Comparison of ENCODE assay signal across 17 cellular contexts in genomic region chr5:67417839-67418238, GRCh38.
DNase-seq lines count a peak whose midpoint lies in the region; ATAC-seq and TF ChIP-seq lines count a peak whose summit lies in the region.
"Had no signal": no experiment of that assay in that cellular context is flagged by ENCODE, and none has a peak within 500 bp of the region (broad histone marks: within the 10 kb centered on the region; RNA-seq: fewer than 3 reads in every experiment).

No MANE protein-coding gene starts in this region.

- H3K23ac ChIP-seq in mesenchymal stem cell (ENCODE audit: low read length in 2 of 2) = no peak overlapping the region

- peak overlapping the region; percentile 34 for H2BK120ac ChIP-seq in mesenchymal stem cell (ENCODE audit: low read depth, low read length)

- H3K4me3 ChIP-seq in mesenchymal stem cell (ENCODE audit: insufficient read depth in 1 of 2, low read depth in 1 of 2, low read length in 2 of 2) (no peak overlapping the region), psoas muscle (peak overlapping the region; percentile 61), smooth muscle cell (no peak overlapping the region)

- H3K27me3 ChIP-seq in mesenchymal stem cell (ENCODE audit: control insufficient read depth in 1 of 2, insufficient read depth in 1 of 2, low read length in 2 of 2) (no peaks in the 10 kb centered on the region), psoas muscle (ENCODE audit: insufficient read depth in 3 of 3, low read length in 2 of 3) (no peaks in the 10 kb centered on the region), smooth muscle cell (ENCODE audit: low read depth) (no peaks in the 10 kb centered on the region)

- no peaks in the 10 kb centered on the region for H3K4me1 ChIP-seq in mesenchymal stem cell (ENCODE audit: control insufficient read depth, insufficient read depth, low read depth, low read length)
- peaks cover 8% of the 10 kb centered on the region for H3K4me1 ChIP-seq in psoas muscle
- H3K4me1 ChIP-seq in smooth muscle cell (ENCODE audit: low read depth) = peaks cover 6% of the 10 kb centered on the region

- no peaks in the 10 kb centered on the region for H4K20me1 ChIP-seq in smooth muscle cell (ENCODE audit: low read depth)

- H3K4me2 ChIP-seq in mesenchymal stem cell (ENCODE audit: low read length, poor library complexity, severe bottlenecking) (no peak overlapping the region), smooth muscle cell (no peak overlapping the region)

- no peaks in the 10 kb centered on the region for H3K79me2 ChIP-seq in smooth muscle cell (ENCODE audit: low read depth)

- H2AK5ac ChIP-seq in mesenchymal stem cell (ENCODE audit: low read length, severe bottlenecking) = no peak overlapping the region

- TF ChIP-seq CTCF in psoas muscle (IDR thresholded peaks at IDR 0.05) (no peak), smooth muscle cell (IDR thresholded peaks at IDR 0.05; ENCODE audit: borderline replicate concordance, insufficient read depth, poor library complexity, severe bottlenecking) (no peak)

- H3K18ac ChIP-seq in mesenchymal stem cell (ENCODE audit: low read depth in 1 of 2, low read length in 2 of 2) = no peak overlapping the region

- H3K9me3 ChIP-seq in mesenchymal stem cell (ENCODE audit: control insufficient read depth, low read length) (no peaks in the 10 kb centered on the region), psoas muscle (no peaks in the 10 kb centered on the region), smooth muscle cell (replicated peaks; ENCODE audit: low read depth) (no peaks in the 10 kb centered on the region)

- H4K8ac ChIP-seq in mesenchymal stem cell (ENCODE audit: low read length) = no peak overlapping the region

- peak; percentile 71 to 95 (median 90) for ATAC-seq in psoas muscle
- ATAC-seq: CD8-positive, alpha-beta T cell had no signal

- intact Hi-C loops in psoas muscle (cut with DNase I) = no loop called here

- no peak overlapping the region for H3K14ac ChIP-seq in mesenchymal stem cell (ENCODE audit: low read length in 2 of 2)

- no peak overlapping the region for H3K9ac ChIP-seq in mesenchymal stem cell (ENCODE audit: low read length)
- no peak overlapping the region for H3K9ac ChIP-seq in smooth muscle cell (ENCODE audit: low read depth)

- H3F3A ChIP-seq in smooth muscle cell (ENCODE audit: low read depth) = no peaks in the 10 kb centered on the region

- no peak overlapping the region for H2AFZ ChIP-seq in mesenchymal stem cell (ENCODE audit: low read depth, low read length)
- no peak overlapping the region for H2AFZ ChIP-seq in smooth muscle cell (ENCODE audit: low read depth)

- H3K4ac ChIP-seq in mesenchymal stem cell (ENCODE audit: low read depth in 1 of 2, low read length in 2 of 2) = no peak overlapping the region

- no peak overlapping the region for H2BK5ac ChIP-seq in mesenchymal stem cell (ENCODE audit: low read depth, low read length, poor library complexity, severe bottlenecking)

- no peak overlapping the region for H4K91ac ChIP-seq in mesenchymal stem cell (ENCODE audit: low read length)

- peak; percentile 5 for DNase-seq in NCI-H748 treated with DMSO at 0.1 percent for 48 hours (lab: John Stamatoyannopoulos, UW)
- no peak for DNase-seq in NCI-H748 (lab: John Stamatoyannopoulos, UW; ENCODE audit: unreplicated experiment)
- DNase-seq in mesenchymal stem cell = no peak
- no peak for DNase-seq in psoas muscle
- DNase-seq in NCI-H82 (lab: John Stamatoyannopoulos, UW) = no peak
- no peak for DNase-seq in cerebellar cortex (ENCODE audit: low spot score)
- no peak for DNase-seq in smooth muscle cell (lab: John Stamatoyannopoulos, UW; ENCODE audit: unreplicated experiment)
- no peak for DNase-seq in OCI-M1 (lab: John Stamatoyannopoulos, UW)
- DNase-seq: CD8-positive, alpha-beta T cell; COR-L47; DMS153; DMS79 treated with DMSO at 0.1 percent for 48 hours; EL; GOT3; HCEC 1CT; HFFc6 had no signal

- H2BK12ac ChIP-seq in mesenchymal stem cell (ENCODE audit: low read length in 2 of 2) = no peak overlapping the region

- 84% methylated on average over 2 of the region's 2 CpGs for WGBS in mesenchymal stem cell
- WGBS in psoas muscle, 3 donors = 23 to 31% (median 25%) methylated on average over 2 of the region's 2 CpGs
- 61% methylated on average over 2 of the region's 2 CpGs for WGBS in smooth muscle cell (ENCODE audit: low lambda C conversion rate)

- H3K79me1 ChIP-seq in mesenchymal stem cell (replicated peaks; ENCODE audit: low read length, poor library complexity, severe bottlenecking) = no peaks in the 10 kb centered on the region

- no peak overlapping the region for H2BK15ac ChIP-seq in mesenchymal stem cell (ENCODE audit: low read depth, poor library complexity, severe bottlenecking)

- H3K36me3 ChIP-seq in mesenchymal stem cell (ENCODE audit: control insufficient read depth in 1 of 2, insufficient read depth in 2 of 2, low read depth in 1 of 2, low read length in 2 of 2) (no peaks in the 10 kb centered on the region), psoas muscle (ENCODE audit: insufficient read depth in 1 of 2, low read depth in 1 of 2) (no peaks in the 10 kb centered on the region), smooth muscle cell (ENCODE audit: low read depth) (no peaks in the 10 kb centered on the region)

- no peak overlapping the region for H3K27ac ChIP-seq in mesenchymal stem cell (ENCODE audit: low read length, poor library complexity, severe bottlenecking)
- peak overlapping the region; percentile 73 for H3K27ac ChIP-seq in psoas muscle
- H3K27ac ChIP-seq in smooth muscle cell (ENCODE audit: low read depth) = no peak overlapping the region
- H3K27ac ChIP-seq: 22Rv1 had no signal
